20 cellular contexts compared by ENCODE assay signal in the genomic region with DNA sequence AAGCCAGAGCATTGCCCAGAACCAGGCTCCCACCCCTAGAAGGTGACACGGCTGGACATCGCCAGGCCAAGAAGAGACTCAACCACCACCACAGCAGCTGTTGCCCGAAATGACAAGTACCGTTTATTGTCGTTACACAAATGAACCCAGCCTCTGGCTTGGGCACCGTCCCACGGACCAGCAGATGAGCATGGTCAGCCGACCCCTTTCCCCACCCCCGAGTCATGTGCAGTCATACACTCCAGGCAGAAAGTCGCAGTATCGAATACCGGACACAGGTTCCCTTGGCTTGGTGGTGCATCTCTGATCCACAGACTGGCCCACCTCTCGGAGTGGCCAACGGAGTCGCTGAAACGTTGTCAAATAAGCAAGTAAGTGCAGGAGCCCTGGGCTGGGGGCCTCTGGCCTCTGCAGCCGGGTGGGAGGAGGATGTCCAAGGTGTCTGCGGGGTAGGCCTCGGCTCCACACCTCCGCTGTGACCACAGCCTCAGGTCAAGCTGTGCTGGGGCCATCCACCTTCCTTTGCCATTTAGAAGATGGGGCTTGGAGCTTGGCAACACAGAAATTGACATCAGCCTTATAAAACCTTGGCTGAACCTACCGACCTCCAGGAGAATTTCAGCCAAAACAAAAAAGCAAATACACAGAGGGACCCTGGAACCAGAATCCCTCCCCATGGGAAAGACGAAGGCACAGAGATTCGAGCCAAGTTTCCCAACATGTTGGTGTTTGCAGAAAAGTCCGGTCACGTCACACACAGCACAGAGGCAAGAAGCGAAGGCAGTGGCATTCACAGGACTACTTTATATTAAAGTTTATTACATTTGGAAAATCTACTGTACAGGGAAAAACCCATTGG. TPM values are rescaled to one million over a fixed set of nuclear protein-coding genes. Genes with fewer than 3 reads are reported as not detected.
DNase-seq lines count a peak whose midpoint lies in the region; ATAC-seq, FAIRE-seq and TF ChIP-seq lines count a peak whose summit lies in the region.
"Had no signal": no experiment of that assay in that cellular context is flagged by ENCODE, and none has a peak within 500 bp of the region (broad histone marks: within the 10 kb centered on the region; RNA-seq: fewer than 3 reads in every experiment).

No MANE protein-coding gene starts in this region.

- POLR2A ChIA-PET in RWPE1 (lab: Yijun Ruan, JAX; ENCODE audit: low non-redundant PET), result no interaction called here

- no peaks in the 10 kb centered on the region for H3K27me3 ChIP-seq in MG63
- H3K27me3 ChIP-seq: BLaER1 treated with 17β-estradiol and CSF1 and Interleukin-3, amounts not matched to agents 10 nM and 100 nM had no signal

- peak; percentile 28 for FAIRE-seq in HTR-8/SVneo (lab: Jason Lieb, UNC)
- FAIRE-seq: GM12878 had no signal

- peak overlapping the region; percentile 93 for H3K27ac Mint-ChIP-seq in nephron progenitor cell
- H3K27ac Mint-ChIP-seq: B cell; CD4-positive, CD25-positive, alpha-beta regulatory T cell; CD8-positive, alpha-beta memory T cell had no signal

- H3K36me3 Mint-ChIP-seq in nephron progenitor cell (ENCODE audit: low read depth), result peaks cover 41% of the 10 kb centered on the region
- H3K36me3 Mint-ChIP-seq: CD4-positive, CD25-positive, alpha-beta regulatory T cell; CD8-positive, alpha-beta memory T cell had no signal

- H3K27me3 Mint-ChIP-seq in nephron progenitor cell (ENCODE audit: low read depth, poor library complexity), result no peaks in the 10 kb centered on the region

- TF ChIP-seq CTCF in RWPE1 (conservative IDR thresholded peaks at IDR 0.05; ENCODE audit: low read depth) (no peak), nephron progenitor cell (IDR thresholded peaks at IDR 0.05) (no peak)

- H3K4me3 ChIP-seq in MG63, result no peak overlapping the region
- H3K4me3 ChIP-seq: BLaER1 treated with 17β-estradiol and CSF1 and Interleukin-3, amounts not matched to agents 10 nM and 100 nM; GM12878; HAP-1 had no signal

- H3K9me3 Mint-ChIP-seq in nephron progenitor cell, result peaks cover 4% of the 10 kb centered on the region
- H3K9me3 Mint-ChIP-seq: CD4-positive, CD25-positive, alpha-beta regulatory T cell; CD8-positive, alpha-beta memory T cell had no signal

- no peak overlapping the region for H3K4me3 Mint-ChIP-seq in nephron progenitor cell
- H3K4me3 Mint-ChIP-seq: B cell; CD4-positive, CD25-positive, alpha-beta regulatory T cell; CD8-positive, alpha-beta memory T cell had no signal

- ATAC-seq in left lobe of liver, result peak; percentile 21
- ATAC-seq in HG02571 (IDR thresholded peaks at IDR 0.05; ENCODE audit: unreplicated experiment), result no peak
- ATAC-seq: GM12878 had no signal

- H3K36me3 ChIP-seq in MG63, result peaks cover 3% of the 10 kb centered on the region

- peak overlapping the region; percentile 100 for H3K27ac ChIP-seq in RWPE1
- H3K27ac ChIP-seq: BLaER1 treated with 17β-estradiol and CSF1 and Interleukin-3, amounts not matched to agents 10 nM and 100 nM; HL-60 had no signal

- H3K9me3 ChIP-seq in MG63, result no peaks in the 10 kb centered on the region
- H3K9me3 ChIP-seq: BLaER1 treated with 17β-estradiol and CSF1 and Interleukin-3, amounts not matched to agents 10 nM and 100 nM; HAP-1 had no signal

- CTCF ChIA-PET in RWPE1 (lab: Yijun Ruan, JAX), result interaction anchor here (0.7 to 1.0 kb wide), 3 partner anchors 10 to 95 kb away, joined by 3 to 6 read pairs (median 4); no protein-coding TSS in a partner anchor

- DNase-seq in HTR-8/SVneo (ENCODE audit: insufficient read length, low spot score) (no peak), RWPE1 (ENCODE audit: low spot score) (no peak), left lobe of liver (ENCODE audit: low spot score) (peak; percentile 81), nephron progenitor cell (no peak), NOMO-1 treated with dmso at 0.1 percent for 144 hours (lab: John Stamatoyannopoulos, UW; ENCODE audit: unreplicated experiment) (no peak), MG63 (no peak)
- DNase-seq: CD4-positive, CD25-positive, alpha-beta regulatory T cell; CD8-positive, alpha-beta memory T cell; COR-L47; DMS 273 treated with DMSO at 0.1 percent for 48 hours; DMS53; DND-41; EL; GOT3 had no signal

- H3K4me1 Mint-ChIP-seq in nephron progenitor cell, result peaks cover 50% of the 10 kb centered on the region
- H3K4me1 Mint-ChIP-seq: B cell; CD4-positive, CD25-positive, alpha-beta regulatory T cell; CD8-positive, alpha-beta memory T cell had no signal

RNA-seq across cellular contexts. Expression of gene SDC1, which starts 24.0 kb away (rescaled TPM):
- total RNA-seq in left lobe of liver, result 537 TPM
- 33.4 and 40.5 TPM in 2 replicates for total RNA-seq in MG63 (2014; rRNA removed; shearing (Covaris generic); ENCODE audit: low replicate concordance)
- total RNA-seq: B cell; CD4-positive, CD25-positive, alpha-beta regulatory T cell had no signal

Comparison
In these comparisons a context has a peak if more than half of its experiments do, and no peak if none do; other contexts are left out.
1. RNA of gene SDC1, which starts 24.0 kb away (total RNA-seq): 537 TPM in left lobe of liver (single experiment); 33.4 to 40.5 TPM in MG63; every median in the first group is over 10 times any median in the second.